ENCODE assay signal across 1 cellular context in genomic region chr6:161360505-161360904, GRCh38.
TF ChIP-seq lines count a peak whose summit lies in the region.

No MANE protein-coding gene starts in this region.

TF ChIP-seq in K562, 482 proteins besides CTCF, POLR2A, EP300 and RAD21 (continued from another document and continues in another):
- TF ChIP-seq, protein P1, sequence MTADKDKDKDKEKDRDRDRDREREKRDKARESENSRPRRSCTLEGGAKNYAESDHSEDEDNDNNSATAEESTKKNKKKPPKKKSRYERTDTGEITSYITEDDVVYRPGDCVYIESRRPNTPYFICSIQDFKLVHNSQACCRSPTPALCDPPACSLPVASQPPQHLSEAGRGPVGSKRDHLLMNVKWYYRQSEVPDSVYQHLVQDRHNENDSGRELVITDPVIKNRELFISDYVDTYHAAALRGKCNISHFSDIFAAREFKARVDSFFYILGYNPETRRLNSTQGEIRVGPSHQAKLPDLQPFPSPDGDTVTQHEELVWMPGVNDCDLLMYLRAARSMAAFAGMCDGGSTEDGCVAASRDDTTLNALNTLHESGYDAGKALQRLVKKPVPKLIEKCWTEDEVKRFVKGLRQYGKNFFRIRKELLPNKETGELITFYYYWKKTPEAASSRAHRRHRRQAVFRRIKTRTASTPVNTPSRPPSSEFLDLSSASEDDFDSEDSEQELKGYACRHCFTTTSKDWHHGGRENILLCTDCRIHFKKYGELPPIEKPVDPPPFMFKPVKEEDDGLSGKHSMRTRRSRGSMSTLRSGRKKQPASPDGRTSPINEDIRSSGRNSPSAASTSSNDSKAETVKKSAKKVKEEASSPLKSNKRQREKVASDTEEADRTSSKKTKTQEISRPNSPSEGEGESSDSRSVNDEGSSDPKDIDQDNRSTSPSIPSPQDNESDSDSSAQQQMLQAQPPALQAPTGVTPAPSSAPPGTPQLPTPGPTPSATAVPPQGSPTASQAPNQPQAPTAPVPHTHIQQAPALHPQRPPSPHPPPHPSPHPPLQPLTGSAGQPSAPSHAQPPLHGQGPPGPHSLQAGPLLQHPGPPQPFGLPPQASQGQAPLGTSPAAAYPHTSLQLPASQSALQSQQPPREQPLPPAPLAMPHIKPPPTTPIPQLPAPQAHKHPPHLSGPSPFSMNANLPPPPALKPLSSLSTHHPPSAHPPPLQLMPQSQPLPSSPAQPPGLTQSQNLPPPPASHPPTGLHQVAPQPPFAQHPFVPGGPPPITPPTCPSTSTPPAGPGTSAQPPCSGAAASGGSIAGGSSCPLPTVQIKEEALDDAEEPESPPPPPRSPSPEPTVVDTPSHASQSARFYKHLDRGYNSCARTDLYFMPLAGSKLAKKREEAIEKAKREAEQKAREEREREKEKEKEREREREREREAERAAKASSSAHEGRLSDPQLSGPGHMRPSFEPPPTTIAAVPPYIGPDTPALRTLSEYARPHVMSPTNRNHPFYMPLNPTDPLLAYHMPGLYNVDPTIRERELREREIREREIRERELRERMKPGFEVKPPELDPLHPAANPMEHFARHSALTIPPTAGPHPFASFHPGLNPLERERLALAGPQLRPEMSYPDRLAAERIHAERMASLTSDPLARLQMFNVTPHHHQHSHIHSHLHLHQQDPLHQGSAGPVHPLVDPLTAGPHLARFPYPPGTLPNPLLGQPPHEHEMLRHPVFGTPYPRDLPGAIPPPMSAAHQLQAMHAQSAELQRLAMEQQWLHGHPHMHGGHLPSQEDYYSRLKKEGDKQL (CRISPR knock-in tag; IDR thresholded peaks at IDR 0.05; ENCODE audit: borderline replicate concordance) = no peak
- TF ChIP-seq FIP1L1 (IDR thresholded peaks at IDR 0.05; ENCODE audit: low read depth, low read length, poor library complexity, severe bottlenecking) (no peak), ZNF57 (CRISPR knock-in tag; IDR thresholded peaks at IDR 0.05) (no peak), RBM39 (optimal IDR thresholded peaks at IDR 0.05; ENCODE audit: low read depth, low read length) (no peak), ZFP36 (IDR thresholded peaks at IDR 0.05; ENCODE audit: low read depth, low read length, partially characterized antibody) (no peak), RBM34 (IDR thresholded peaks at IDR 0.05; ENCODE audit: borderline replicate concordance, insufficient read depth, low read length) (no peak), NFE2L1 (tag; IDR thresholded peaks at IDR 0.05; ENCODE audit: borderline replicate concordance, low read depth) (no peak), TAF7 (tag; IDR thresholded peaks at IDR 0.05) (no peak), ARID1B (IDR thresholded peaks at IDR 0.05) (peak; percentile 42; the same call in 1 of the 2 replicates), GATAD2A (IDR thresholded peaks at IDR 0.05) (no peak), ZNF780A (CRISPR knock-in tag; IDR thresholded peaks at IDR 0.05) (no peak), ZNF507 (tag; conservative IDR thresholded peaks at IDR 0.05) (no peak), ZKSCAN1 (IDR thresholded peaks at IDR 0.05; ENCODE audit: low read depth, low read length) (no peak), ESRRA (IDR thresholded peaks at IDR 0.05; ENCODE audit: borderline replicate concordance, low read depth) (no peak), HNRNPL (IDR thresholded peaks at IDR 0.05; ENCODE audit: low read depth, low read length) (no peak), NR2C2 (CRISPR knock-in tag; IDR thresholded peaks at IDR 0.05) (no peak), NR2C2 (tag; IDR thresholded peaks at IDR 0.05) (no peak), SPI1 (IDR thresholded peaks at IDR 0.05; ENCODE audit: borderline replicate concordance, low read depth, low read length) (peak; percentile 76; the same call in 1 of the 2 replicates), SMARCE1 (IDR thresholded peaks at IDR 0.05) (no peak), CTBP1 (IDR thresholded peaks at IDR 0.05; ENCODE audit: borderline replicate concordance) (no peak), CBFA2T3 (IDR thresholded peaks at IDR 0.05) (peak; percentile 54), SAP30 (IDR thresholded peaks at IDR 0.05; ENCODE audit: borderline replicate concordance, insufficient read depth, low read depth, low read length, poor library complexity, severe bottlenecking) (no peak), TAL1 (IDR thresholded peaks at IDR 0.05) (peak; percentile 51), ZNF354B (CRISPR knock-in tag; IDR thresholded peaks at IDR 0.05) (no peak), YBX1 (IDR thresholded peaks at IDR 0.05) (no peak), PHTF2 (CRISPR knock-in tag; IDR thresholded peaks at IDR 0.05) (no peak), PURB (CRISPR knock-in tag; IDR thresholded peaks at IDR 0.05; ENCODE audit: low read depth) (no peak), CBFA2T2 (conservative IDR thresholded peaks at IDR 0.05) (0 out of 2 replicates have a peak, but pooled peaks have one; percentile 19), KAT7 (CRISPR knock-in tag; IDR thresholded peaks at IDR 0.05; ENCODE audit: borderline replicate concordance) (no peak), JUNB (CRISPR knock-in tag; conservative IDR thresholded peaks at IDR 0.05) (no peak), MED1 (CRISPR knock-in tag; IDR thresholded peaks at IDR 0.05; ENCODE audit: borderline replicate concordance) (no peak), ZNF699 (CRISPR knock-in tag; IDR thresholded peaks at IDR 0.05; ENCODE audit: insufficient replicate concordance) (no peak), KDM4B (IDR thresholded peaks at IDR 0.05; ENCODE audit: borderline replicate concordance in 2 of 2, low read depth in 1 of 2) (no peak), MTA1 (IDR thresholded peaks at IDR 0.05; ENCODE audit: borderline replicate concordance) (no peak), RBM22 (IDR thresholded peaks at IDR 0.05; ENCODE audit: low read depth, low read length, poor library complexity, severe bottlenecking) (no peak), BMI1 (IDR thresholded peaks at IDR 0.05; ENCODE audit: low read length) (no peak), NCOR1 (IDR thresholded peaks at IDR 0.05) (peak; percentile 8; the same call in 1 of the 2 replicates), TEAD4 (IDR thresholded peaks at IDR 0.05; ENCODE audit: low read length) (peak; percentile 57; the same call in 1 of the 2 replicates), TEAD4 (CRISPR knock-in tag; IDR thresholded peaks at IDR 0.05; ENCODE audit: borderline replicate concordance) (no peak), TOE1 (IDR thresholded peaks at IDR 0.05; ENCODE audit: borderline replicate concordance) (no peak), TOE1 (CRISPR knock-in tag; IDR thresholded peaks at IDR 0.05; ENCODE audit: borderline replicate concordance, low read depth) (no peak), ZNF347 (CRISPR knock-in tag; IDR thresholded peaks at IDR 0.05; ENCODE audit: low read depth) (no peak)
- TF ChIP-seq, protein P2, sequence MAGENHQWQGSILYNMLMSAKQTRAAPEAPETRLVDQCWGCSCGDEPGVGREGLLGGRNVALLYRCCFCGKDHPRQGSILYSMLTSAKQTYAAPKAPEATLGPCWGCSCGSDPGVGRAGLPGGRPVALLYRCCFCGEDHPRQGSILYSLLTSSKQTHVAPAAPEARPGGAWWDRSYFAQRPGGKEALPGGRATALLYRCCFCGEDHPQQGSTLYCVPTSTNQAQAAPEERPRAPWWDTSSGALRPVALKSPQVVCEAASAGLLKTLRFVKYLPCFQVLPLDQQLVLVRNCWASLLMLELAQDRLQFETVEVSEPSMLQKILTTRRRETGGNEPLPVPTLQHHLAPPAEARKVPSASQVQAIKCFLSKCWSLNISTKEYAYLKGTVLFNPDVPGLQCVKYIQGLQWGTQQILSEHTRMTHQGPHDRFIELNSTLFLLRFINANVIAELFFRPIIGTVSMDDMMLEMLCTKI (IDR thresholded peaks at IDR 0.05; ENCODE audit: partially characterized antibody) = no peak
- TF ChIP-seq, protein P3, sequence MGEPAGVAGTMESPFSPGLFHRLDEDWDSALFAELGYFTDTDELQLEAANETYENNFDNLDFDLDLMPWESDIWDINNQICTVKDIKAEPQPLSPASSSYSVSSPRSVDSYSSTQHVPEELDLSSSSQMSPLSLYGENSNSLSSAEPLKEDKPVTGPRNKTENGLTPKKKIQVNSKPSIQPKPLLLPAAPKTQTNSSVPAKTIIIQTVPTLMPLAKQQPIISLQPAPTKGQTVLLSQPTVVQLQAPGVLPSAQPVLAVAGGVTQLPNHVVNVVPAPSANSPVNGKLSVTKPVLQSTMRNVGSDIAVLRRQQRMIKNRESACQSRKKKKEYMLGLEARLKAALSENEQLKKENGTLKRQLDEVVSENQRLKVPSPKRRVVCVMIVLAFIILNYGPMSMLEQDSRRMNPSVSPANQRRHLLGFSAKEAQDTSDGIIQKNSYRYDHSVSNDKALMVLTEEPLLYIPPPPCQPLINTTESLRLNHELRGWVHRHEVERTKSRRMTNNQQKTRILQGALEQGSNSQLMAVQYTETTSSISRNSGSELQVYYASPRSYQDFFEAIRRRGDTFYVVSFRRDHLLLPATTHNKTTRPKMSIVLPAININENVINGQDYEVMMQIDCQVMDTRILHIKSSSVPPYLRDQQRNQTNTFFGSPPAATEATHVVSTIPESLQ (CRISPR knock-in tag; IDR thresholded peaks at IDR 0.05) = no peak
- TF ChIP-seq, protein P4, sequence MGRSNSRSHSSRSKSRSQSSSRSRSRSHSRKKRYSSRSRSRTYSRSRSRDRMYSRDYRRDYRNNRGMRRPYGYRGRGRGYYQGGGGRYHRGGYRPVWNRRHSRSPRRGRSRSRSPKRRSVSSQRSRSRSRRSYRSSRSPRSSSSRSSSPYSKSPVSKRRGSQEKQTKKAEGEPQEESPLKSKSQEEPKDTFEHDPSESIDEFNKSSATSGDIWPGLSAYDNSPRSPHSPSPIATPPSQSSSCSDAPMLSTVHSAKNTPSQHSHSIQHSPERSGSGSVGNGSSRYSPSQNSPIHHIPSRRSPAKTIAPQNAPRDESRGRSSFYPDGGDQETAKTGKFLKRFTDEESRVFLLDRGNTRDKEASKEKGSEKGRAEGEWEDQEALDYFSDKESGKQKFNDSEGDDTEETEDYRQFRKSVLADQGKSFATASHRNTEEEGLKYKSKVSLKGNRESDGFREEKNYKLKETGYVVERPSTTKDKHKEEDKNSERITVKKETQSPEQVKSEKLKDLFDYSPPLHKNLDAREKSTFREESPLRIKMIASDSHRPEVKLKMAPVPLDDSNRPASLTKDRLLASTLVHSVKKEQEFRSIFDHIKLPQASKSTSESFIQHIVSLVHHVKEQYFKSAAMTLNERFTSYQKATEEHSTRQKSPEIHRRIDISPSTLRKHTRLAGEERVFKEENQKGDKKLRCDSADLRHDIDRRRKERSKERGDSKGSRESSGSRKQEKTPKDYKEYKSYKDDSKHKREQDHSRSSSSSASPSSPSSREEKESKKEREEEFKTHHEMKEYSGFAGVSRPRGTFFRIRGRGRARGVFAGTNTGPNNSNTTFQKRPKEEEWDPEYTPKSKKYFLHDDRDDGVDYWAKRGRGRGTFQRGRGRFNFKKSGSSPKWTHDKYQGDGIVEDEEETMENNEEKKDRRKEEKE (IDR thresholded peaks at IDR 0.05; ENCODE audit: borderline replicate concordance in 1 of 2, control insufficient read depth in 1 of 2, low read depth in 2 of 2, low read length in 1 of 2) = no peak
- TF ChIP-seq, protein P5, sequence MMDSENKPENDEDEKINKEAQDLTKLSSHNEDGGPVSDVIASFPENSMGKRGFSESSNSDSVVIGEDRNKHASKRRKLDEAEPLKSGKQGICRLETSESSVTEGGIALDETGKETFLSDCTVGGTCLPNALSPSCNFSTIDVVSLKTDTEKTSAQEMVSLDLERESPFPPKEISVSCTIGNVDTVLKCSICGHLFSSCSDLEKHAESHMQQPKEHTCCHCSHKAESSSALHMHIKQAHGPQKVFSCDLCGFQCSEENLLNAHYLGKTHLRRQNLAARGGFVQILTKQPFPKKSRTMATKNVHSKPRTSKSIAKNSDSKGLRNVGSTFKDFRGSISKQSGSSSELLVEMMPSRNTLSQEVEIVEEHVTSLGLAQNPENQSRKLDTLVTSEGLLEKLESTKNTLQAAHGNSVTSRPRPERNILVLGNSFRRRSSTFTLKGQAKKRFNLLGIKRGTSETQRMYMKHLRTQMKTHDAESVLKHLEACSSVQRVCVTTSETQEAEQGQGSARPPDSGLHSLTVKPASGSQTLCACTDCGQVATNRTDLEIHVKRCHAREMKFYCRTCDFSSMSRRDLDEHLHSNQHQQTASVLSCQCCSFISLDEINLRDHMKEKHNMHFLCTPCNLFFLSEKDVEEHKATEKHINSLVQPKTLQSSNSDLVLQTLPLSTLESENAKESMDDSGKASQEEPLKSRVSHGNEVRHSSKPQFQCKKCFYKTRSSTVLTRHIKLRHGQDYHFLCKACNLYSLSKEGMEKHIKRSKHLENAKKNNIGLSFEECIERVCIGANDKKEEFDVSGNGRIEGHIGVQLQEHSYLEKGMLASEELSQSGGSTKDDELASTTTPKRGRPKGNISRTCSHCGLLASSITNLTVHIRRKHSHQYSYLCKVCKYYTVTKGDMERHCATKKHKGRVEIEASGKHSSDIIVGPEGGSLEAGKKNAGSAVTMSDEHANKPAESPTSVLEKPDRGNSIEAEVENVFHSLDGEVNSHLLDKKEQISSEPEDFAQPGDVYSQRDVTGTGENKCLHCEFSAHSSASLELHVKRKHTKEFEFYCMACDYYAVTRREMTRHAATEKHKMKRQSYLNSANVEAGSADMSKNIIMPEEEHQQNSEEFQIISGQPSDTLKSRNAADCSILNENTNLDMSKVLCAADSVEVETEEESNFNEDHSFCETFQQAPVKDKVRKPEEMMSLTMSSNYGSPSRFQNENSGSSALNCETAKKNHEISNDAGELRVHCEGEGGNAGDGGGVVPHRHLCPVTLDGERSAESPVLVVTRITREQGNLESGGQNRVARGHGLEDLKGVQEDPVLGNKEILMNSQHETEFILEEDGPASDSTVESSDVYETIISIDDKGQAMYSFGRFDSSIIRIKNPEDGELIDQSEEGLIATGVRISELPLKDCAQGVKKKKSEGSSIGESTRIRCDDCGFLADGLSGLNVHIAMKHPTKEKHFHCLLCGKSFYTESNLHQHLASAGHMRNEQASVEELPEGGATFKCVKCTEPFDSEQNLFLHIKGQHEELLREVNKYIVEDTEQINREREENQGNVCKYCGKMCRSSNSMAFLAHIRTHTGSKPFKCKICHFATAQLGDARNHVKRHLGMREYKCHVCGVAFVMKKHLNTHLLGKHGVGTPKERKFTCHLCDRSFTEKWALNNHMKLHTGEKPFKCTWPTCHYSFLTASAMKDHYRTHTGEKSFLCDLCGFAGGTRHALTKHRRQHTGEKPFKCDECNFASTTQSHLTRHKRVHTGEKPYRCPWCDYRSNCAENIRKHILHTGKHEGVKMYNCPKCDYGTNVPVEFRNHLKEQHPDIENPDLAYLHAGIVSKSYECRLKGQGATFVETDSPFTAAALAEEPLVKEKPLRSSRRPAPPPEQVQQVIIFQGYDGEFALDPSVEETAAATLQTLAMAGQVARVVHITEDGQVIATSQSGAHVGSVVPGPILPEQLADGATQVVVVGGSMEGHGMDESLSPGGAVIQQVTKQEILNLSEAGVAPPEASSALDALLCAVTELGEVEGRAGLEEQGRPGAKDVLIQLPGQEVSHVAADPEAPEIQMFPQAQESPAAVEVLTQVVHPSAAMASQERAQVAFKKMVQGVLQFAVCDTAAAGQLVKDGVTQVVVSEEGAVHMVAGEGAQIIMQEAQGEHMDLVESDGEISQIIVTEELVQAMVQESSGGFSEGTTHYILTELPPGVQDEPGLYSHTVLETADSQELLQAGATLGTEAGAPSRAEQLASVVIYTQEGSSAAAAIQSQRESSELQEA (IDR thresholded peaks at IDR 0.05; ENCODE audit: low read depth) = no peak
